6 cellular contexts compared by ENCODE assay signal in genomic region chr12:55931317-55931779, GRCh38. TPM values are rescaled to one million over a fixed set of nuclear protein-coding genes. Genes with fewer than 3 reads are reported as not detected.
DNase-seq lines count a peak whose midpoint lies in the region; ATAC-seq, FAIRE-seq and TF ChIP-seq lines count a peak whose summit lies in the region.

No MANE protein-coding gene starts in this region.

- ATAC-seq in HG02610 (IDR thresholded peaks at IDR 0.05; ENCODE audit: unreplicated experiment), result no peak

- H3K4me3 ChIP-seq in dorsolateral prefrontal cortex (peak overlapping the region; percentile 48 to 88 (median 75)), retinal pigment epithelial cell (ENCODE audit: low read length) (peak overlapping the region; percentile 66)

- no peak for TF ChIP-seq CTCF in dorsolateral prefrontal cortex (IDR thresholded peaks at IDR 0.05 in 54 of 56, conservative IDR thresholded peaks at IDR 0.05 in 2 of 56; ENCODE audit: low read depth in 1 of 56, partially characterized antibody in 56 of 56)
- TF ChIP-seq CTCF in retinal pigment epithelial cell (conservative IDR thresholded peaks at IDR 0.05; ENCODE audit: low read depth, low read length), result no peak

- H3K27me3 ChIP-seq in dorsolateral prefrontal cortex, result no peaks in the 10 kb centered on the region

- peak overlapping the region in 54 of 59 donors; percentile 16 to 97 (median 70) for H3K27ac ChIP-seq in dorsolateral prefrontal cortex

- peak; percentile 55 for DNase-seq in LoVo (ENCODE audit: low spot score)
- peak in 2 of 10 donors; percentile 4 to 35 for DNase-seq in dorsolateral prefrontal cortex
- DNase-seq in retinal pigment epithelial cell (ENCODE audit: low read depth), result no peak
- no peak for DNase-seq in SKM-1 (lab: John Stamatoyannopoulos, UW; ENCODE audit: unreplicated experiment)
- DNase-seq in HTR-8/SVneo (ENCODE audit: insufficient read length, low spot score), result no peak

- intact Hi-C loops in dorsolateral prefrontal cortex (cut with DNase I), result loop anchor here (5.0 kb wide), 1 partner anchor 41 kb away; the partner anchor contains the start of gene RAB5B (in 2 of the 2)

- FAIRE-seq in HTR-8/SVneo (lab: Jason Lieb, UNC), result no peak

RNA-seq across cellular contexts. Expression of gene DGKA, which starts 0.4 kb away (rescaled TPM):
- total RNA-seq in dorsolateral prefrontal cortex, result 10 to 100 TPM; 23.7 to 83.8 (median 48.3) TPM

RNA-seq across cellular contexts. Expression of gene PYM1, which starts 3.7 kb away (rescaled TPM):
- total RNA-seq in dorsolateral prefrontal cortex, result 10 to 100 TPM in 118 of 120 experiments, 1 to 10 TPM in 2; 9.6 to 27.3 (median 17.6) TPM

RNA-seq across cellular contexts. Expression of gene PMEL, which starts 34.5 kb away (rescaled TPM):
- 1 to 10 TPM in 5 of 120 experiments, under 1 TPM in 17, not detected in 98; 0.25 to 1.7 (median 0.76) TPM for total RNA-seq in dorsolateral prefrontal cortex

RNA-seq across cellular contexts. Expression of gene CDK2, which starts 35.3 kb away (rescaled TPM):
- total RNA-seq in dorsolateral prefrontal cortex, result 10 to 100 TPM in 16 of 120 experiments, 1 to 10 TPM in 104; 2.0 to 21.4 (median 6.5) TPM

RNA-seq across cellular contexts. Expression of gene RAB5B, which starts 42.5 kb away (rescaled TPM):
- total RNA-seq in dorsolateral prefrontal cortex, result 100 to 1,000 TPM; 148 to 223 (median 185) TPM
